Comparison of ENCODE assay signal across 13 cellular contexts in genomic region chr11:123202155-123202714, GRCh38. TPM values are rescaled to one million over a fixed set of nuclear protein-coding genes. Genes with fewer than 3 reads are reported as not detected.
A peak's percentile ranks its signal among the peaks of the same experiment; 100 is the strongest.
DNase-seq lines count a peak whose midpoint lies in the region; ATAC-seq, FAIRE-seq and TF ChIP-seq lines count a peak whose summit lies in the region.
"Had no signal": no experiment of that assay in that cellular context is flagged by ENCODE, and none has a peak within 500 bp of the region (broad histone marks: within the 10 kb centered on the region; RNA-seq: fewer than 3 reads in every experiment).

No MANE protein-coding gene starts in this region.

- peaks cover 3% of the 10 kb centered on the region for H3K4me1 Mint-ChIP-seq in activated CD4-positive, alpha-beta T cell treated with anti-CD3 and anti-CD28 coated beads, Interleukin-2, amount 10 ng/mL, durations not matched to agents 24 days and 14 days

- H3K36me3 ChIP-seq in heart right ventricle (no peaks in the 10 kb centered on the region), neuron (ENCODE audit: insufficient read depth, low read length) (no peaks in the 10 kb centered on the region)
- H3K36me3 ChIP-seq: neutrophil had no signal

- peak overlapping the region in 3 of 10 donors; percentile 29 to 50 (median 48) for H3K27ac ChIP-seq in heart right ventricle
- H3K27ac ChIP-seq: neutrophil had no signal

- DNase-seq in AG10803 (ENCODE audit: low read depth) (peak; percentile 69), heart right ventricle (peak in 1 of 2 donors; percentile 54), left lobe of liver (ENCODE audit: low spot score) (no peak), NCI-H2196 treated with DMSO at 0.1 percent for 48 hours (lab: John Stamatoyannopoulos, UW; ENCODE audit: unreplicated experiment) (no peak), GM12891 (ENCODE audit: insufficient read length, low spot score) (no peak)
- DNase-seq in activated CD4-positive, alpha-beta T cell treated with anti-CD3 and anti-CD28 coated beads, Interleukin-2, amount 10 ng/mL, durations not matched to agents 24 days and 14 days: no peak
- DNase-seq: NCI-H1092 treated with DMSO at 0.1 percent for 48 hours, NCI-H82 had no signal

- no peaks in the 10 kb centered on the region for H3K36me3 Mint-ChIP-seq in activated CD4-positive, alpha-beta T cell treated with anti-CD3 and anti-CD28 coated beads, Interleukin-2, amount 10 ng/mL, durations not matched to agents 24 days and 14 days (ENCODE audit: low read depth)

- H3K4me3 ChIP-seq in AG10803 (ENCODE audit: low read length): no peak overlapping the region
- H3K4me3 ChIP-seq in heart right ventricle: no peak overlapping the region
- H3K4me3 ChIP-seq in neuron (ENCODE audit: low read length): peak overlapping the region; percentile 1

- no peak for FAIRE-seq in GM12891 (lab: Jason Lieb, UNC)
- FAIRE-seq: endothelial cell of umbilical vein had no signal

- no peak for TF ChIP-seq POLR2A in GM12891 (IDR thresholded peaks at IDR 0.05; ENCODE audit: low read depth, low read length)

- ATAC-seq in SK-N-SH treated with all-trans-retinoic acid at 6 μM for 48 hours (peak; percentile 49), heart right ventricle (peak; percentile 55 to 85 (median 78)), left lobe of liver (no peak)
- ATAC-seq: activated CD4-positive, CD25-positive, alpha-beta regulatory T cell treated with anti-CD3 and anti-CD28 coated beads, Interleukin-2, amount 50 U/mL, for 24 hours had no signal

- peak overlapping the region; percentile 14 for H2AFZ ChIP-seq in neuron (ENCODE audit: low read depth, low read length)

- WGBS in heart right ventricle, 2 donors: 39 to 48% methylated on average over 4 of the region's 4 CpGs

- H3K4me1 ChIP-seq in heart right ventricle (peaks cover 0 to 25% (median 0%) of the 10 kb centered on the region in 9 donors), neuron (ENCODE audit: insufficient read depth, low read length) (peaks cover 31% of the 10 kb centered on the region)

- TF ChIP-seq CTCF in AG10803 (conservative IDR thresholded peaks at IDR 0.05; ENCODE audit: low read length) (no peak), heart right ventricle (IDR thresholded peaks at IDR 0.05) (no peak)

- no peaks in the 10 kb centered on the region for H3K9me3 Mint-ChIP-seq in activated CD4-positive, alpha-beta T cell treated with anti-CD3 and anti-CD28 coated beads, Interleukin-2, amount 10 ng/mL, durations not matched to agents 24 days and 14 days

- peaks cover 60% of the 10 kb centered on the region for H3K27me3 Mint-ChIP-seq in activated CD4-positive, alpha-beta T cell treated with anti-CD3 and anti-CD28 coated beads, Interleukin-2, amount 10 ng/mL, durations not matched to agents 24 days and 14 days

- H3K27me3 ChIP-seq in heart right ventricle: peaks cover 0 to 58% (median 25%) of the 10 kb centered on the region in 7 donors
- no peaks in the 10 kb centered on the region for H3K27me3 ChIP-seq in neuron (ENCODE audit: insufficient read depth, low read length)

- intact Hi-C loops in heart right ventricle (cut with DNase I): no loop called here
- intact Hi-C loops in activated CD4-positive, alpha-beta T cell treated with anti-CD3 and anti-CD28 coated beads, Interleukin-2, amount 10 ng/mL, durations not matched to agents 24 days and 14 days (cut with micrococcal nuclease): no loop called here

- no peaks in the 10 kb centered on the region for H3K9me3 ChIP-seq in heart right ventricle
- H3K9me3 ChIP-seq in neuron (ENCODE audit: low read length): no peaks in the 10 kb centered on the region
- H3K9me3 ChIP-seq: neutrophil had no signal

- no peak overlapping the region for H3K27ac Mint-ChIP-seq in activated CD4-positive, alpha-beta T cell treated with anti-CD3 and anti-CD28 coated beads, Interleukin-2, amount 10 ng/mL, durations not matched to agents 24 days and 14 days

- H3K4me3 Mint-ChIP-seq in activated CD4-positive, alpha-beta T cell treated with anti-CD3 and anti-CD28 coated beads, Interleukin-2, amount 10 ng/mL, durations not matched to agents 24 days and 14 days: no peak overlapping the region

TF ChIP-seq in SK-N-SH treated with all-trans-retinoic acid at 6 μM for 48 hours, 23 proteins besides CTCF, POLR2A, EP300 and RAD21 (continues in another document):
- no peak for TF ChIP-seq ISL1 (CRISPR knock-in tag; IDR thresholded peaks at IDR 0.05)
- TF ChIP-seq TSHZ2 (CRISPR knock-in tag; IDR thresholded peaks at IDR 0.05): 0 out of 2 replicates have a peak, but pooled peaks have one; percentile 10
- TF ChIP-seq ZNF70 (CRISPR knock-in tag; IDR thresholded peaks at IDR 0.05): no peak
- TF ChIP-seq ARNTL (CRISPR knock-in tag; IDR thresholded peaks at IDR 0.05; ENCODE audit: borderline replicate concordance, low read depth): no peak

TF ChIP-seq in GM12891, 5 proteins besides CTCF, POLR2A, EP300 and RAD21:
- TF ChIP-seq POLR2AphosphoS5 (IDR thresholded peaks at IDR 0.05; ENCODE audit: low read depth, low read length) (no peak), SPI1 (IDR thresholded peaks at IDR 0.05; ENCODE audit: low read depth, low read length) (no peak), POU2F2 (IDR thresholded peaks at IDR 0.05; ENCODE audit: low read depth, low read length) (no peak), TAF1 (IDR thresholded peaks at IDR 0.05; ENCODE audit: low read depth, low read length) (no peak)

RNA-seq across cellular contexts. Expression of gene CLMP, which starts 7.2 kb away (rescaled TPM):
- total RNA-seq in heart right ventricle (10 to 100 TPM in 2 of 10 donors, 1 to 10 TPM in 8; 1.9 to 16.9 (median 5.2) TPM), left lobe of liver (0.45 TPM)
- 1 to 10 TPM; 4.1 to 8.8 TPM for polyA plus RNA-seq in heart right ventricle
- total RNA-seq in activated CD4-positive, alpha-beta T cell treated with anti-CD3 and anti-CD28 coated beads, Interleukin-2, amount 10 ng/mL, durations not matched to agents 24 days and 14 days: 0.05 and 0.12 TPM in 2 replicates
- not detected for polyA plus RNA-seq in GM12891 (2012; ENCODE audit: low read depth, missing spikeins)
